8 cellular contexts compared by ENCODE assay signal in the genomic region with DNA sequence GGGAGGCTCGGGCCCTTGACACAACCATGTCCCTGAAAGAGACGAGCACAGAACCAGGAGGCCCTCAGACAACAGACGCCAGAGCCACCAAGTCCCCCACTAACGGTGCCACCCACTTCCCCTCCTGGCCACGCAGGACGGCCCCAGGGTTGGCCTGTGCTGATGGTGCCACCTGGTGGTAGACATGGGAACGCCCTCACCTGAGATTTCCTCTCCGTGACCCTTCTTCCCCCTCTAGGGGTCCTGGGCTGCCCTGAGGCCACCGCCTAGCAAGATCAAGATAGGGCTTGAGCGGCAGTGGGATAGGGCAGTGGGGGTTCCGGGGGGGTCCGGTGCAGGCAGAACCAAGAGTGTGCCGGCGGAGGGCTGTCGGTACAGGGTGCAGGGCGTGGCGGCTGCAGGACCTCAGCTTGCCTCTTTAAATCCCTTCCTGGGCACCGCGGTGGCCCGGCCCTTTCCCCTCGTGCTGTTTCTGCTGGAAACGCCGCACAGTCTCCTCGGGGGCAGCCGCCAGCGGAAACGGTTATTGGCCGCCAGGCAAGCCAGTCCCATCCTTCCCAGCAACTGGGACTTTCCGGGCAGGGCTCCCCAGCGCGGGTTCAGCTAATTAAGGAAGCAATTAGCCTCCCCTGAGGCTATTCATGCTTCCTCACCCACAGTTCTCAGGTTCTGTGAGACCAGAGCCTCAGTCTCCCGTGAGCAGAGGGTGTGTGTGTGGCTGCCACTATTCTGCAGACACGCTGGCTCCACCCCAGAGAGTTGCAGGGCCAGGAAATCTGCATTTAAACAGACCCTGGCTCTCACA. TPM values are rescaled to one million over a fixed set of nuclear protein-coding genes. Genes with fewer than 3 reads are reported as not detected.
DNase-seq lines count a peak whose midpoint lies in the region; ATAC-seq and TF ChIP-seq lines count a peak whose summit lies in the region.

No MANE protein-coding gene starts in this region.

- H3K79me2 ChIP-seq in Karpas-422 (ENCODE audit: low read length), result no peaks in the 10 kb centered on the region

- no peaks in the 10 kb centered on the region for H3K9me2 ChIP-seq in Karpas-422 (replicated peaks; ENCODE audit: insufficient read depth, low read length)

- no peaks in the 10 kb centered on the region for H3K9me3 Mint-ChIP-seq in activated naive CD4-positive, alpha-beta T cell treated with anti-CD3 and anti-CD28 coated beads, Interleukin-2, amount 50 U/mL, for 72 hours

- TF ChIP-seq CTCF in upper lobe of right lung (IDR thresholded peaks at IDR 0.05), result peak; percentile 96

- H3K27me3 ChIP-seq in Karpas-422 (ENCODE audit: low read length) (no peaks in the 10 kb centered on the region), upper lobe of right lung (peaks cover 4% of the 10 kb centered on the region)

- H3K4me3 ChIP-seq in Karpas-422 (ENCODE audit: low read length) (peak overlapping the region; percentile 67), upper lobe of right lung (peak overlapping the region; percentile 46)

- no peaks in the 10 kb centered on the region for H3K36me3 ChIP-seq in Karpas-422 (ENCODE audit: insufficient read depth, low read length)
- H3K36me3 ChIP-seq in upper lobe of right lung, result no peaks in the 10 kb centered on the region

- H3K4me1 ChIP-seq in Karpas-422 (ENCODE audit: low read length) (peaks cover 60% of the 10 kb centered on the region), upper lobe of right lung (peaks cover 25% of the 10 kb centered on the region)

- H4K20me1 ChIP-seq in Karpas-422 (ENCODE audit: insufficient read depth, low read depth, low read length), result no peaks in the 10 kb centered on the region; the same call in 1 of the 2 replicates

- H3K9me3 ChIP-seq in Karpas-422 (ENCODE audit: low read length), result no peaks in the 10 kb centered on the region
- H3K9me3 ChIP-seq in upper lobe of right lung, result no peaks in the 10 kb centered on the region

- ATAC-seq in GM19395 (IDR thresholded peaks at IDR 0.05; ENCODE audit: unreplicated experiment), result peak; percentile 69
- ATAC-seq in activated naive CD4-positive, alpha-beta T cell treated with anti-CD3 and anti-CD28 coated beads, Interleukin-2, amount 50 U/mL, for 72 hours, result peak; percentile 91 to 92
- peak; percentile 90 for ATAC-seq in upper lobe of right lung

- no peak overlapping the region for H3K27ac ChIP-seq in Karpas-422 (ENCODE audit: low read length)
- no peak overlapping the region for H3K27ac ChIP-seq in upper lobe of right lung

- H3K4me2 ChIP-seq in Karpas-422 (ENCODE audit: low read depth, low read length, poor library complexity, severe bottlenecking), result peak overlapping the region; percentile 80

- H2AFZ ChIP-seq in Karpas-422 (ENCODE audit: low read length), result peak overlapping the region; percentile 51; the same call in 1 of the 2 replicates

- DNase-seq in CD1c-positive myeloid dendritic cell (ENCODE audit: extremely low spot score) (peak; percentile 86), Karpas-422 (peak; percentile 91), SKM-1 treated with dmso at 0.1 percent for 144 hours (lab: John Stamatoyannopoulos, UW; ENCODE audit: unreplicated experiment) (peak; percentile 56), cardiac septum (ENCODE audit: low spot score) (peak; percentile 91), posterior cingulate gyrus (peak; percentile 48 to 96 (median 80)), upper lobe of right lung (peak; percentile 87)
- peak; percentile 79 to 92 for DNase-seq in activated naive CD4-positive, alpha-beta T cell treated with anti-CD3 and anti-CD28 coated beads, Interleukin-2, amount 50 U/mL, for 72 hours (ENCODE audit: low spot score in 2 of 2)

- no peak overlapping the region for H3K27ac Mint-ChIP-seq in activated naive CD4-positive, alpha-beta T cell treated with anti-CD3 and anti-CD28 coated beads, Interleukin-2, amount 50 U/mL, for 72 hours

- H3K9ac ChIP-seq in Karpas-422 (ENCODE audit: low read length), result peak overlapping the region; percentile 51

- H3K36me3 Mint-ChIP-seq in activated naive CD4-positive, alpha-beta T cell treated with anti-CD3 and anti-CD28 coated beads, Interleukin-2, amount 50 U/mL, for 72 hours, result no peaks in the 10 kb centered on the region

- intact Hi-C loops in cardiac septum (cut with DNase I) (loop anchor here (1.0 to 10.0 kb wide), 4 partner anchors 165 to 473 kb away; a partner anchor contains a TSS), posterior cingulate gyrus (cut with DNase I) (loop anchor here (1.0 to 5.0 kb wide), 5 partner anchors 140 to 471 kb away; no protein-coding TSS in a partner anchor), upper lobe of right lung (cut with DNase I) (loop anchor here (10.0 kb wide), 2 partner anchors 273 to 473 kb away; a partner anchor contains a TSS)

RNA-seq across cellular contexts. Expression of a gene that starts 5.5 kb away (rescaled TPM):
- total RNA-seq in Karpas-422 (2014; rRNA removed; shearing (Covaris generic); ENCODE audit: low replicate concordance), result not detected in 2 replicates
- under 1 TPM; 0.07 to 0.54 TPM for total RNA-seq in activated naive CD4-positive, alpha-beta T cell treated with anti-CD3 and anti-CD28 coated beads, Interleukin-2, amount 50 U/mL, for 72 hours
- total RNA-seq in cardiac septum, result 1.5 TPM
- 12.6 TPM for total RNA-seq in upper lobe of right lung
